30 cellular contexts compared by ENCODE assay signal in the genomic region with DNA sequence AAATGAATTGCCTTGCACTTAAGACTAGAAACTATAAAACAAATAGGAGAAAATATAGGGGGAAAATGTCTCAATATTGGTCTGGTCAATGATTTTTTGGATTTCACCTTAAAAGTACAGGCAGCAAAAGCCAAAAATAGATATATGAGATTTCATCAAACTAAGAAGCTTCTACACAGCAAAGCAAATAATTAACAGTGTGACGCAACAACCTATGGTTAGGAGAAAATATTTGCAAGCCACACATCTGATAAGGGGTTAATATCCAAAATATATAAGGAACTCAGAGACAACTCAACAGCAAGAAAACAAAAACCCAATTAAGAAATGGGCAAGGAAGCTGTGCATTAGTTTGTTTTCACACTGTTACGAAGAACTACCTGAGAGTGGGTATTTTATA.
"Had no signal": no experiment of that assay in that cellular context is flagged by ENCODE, and none has a peak within 500 bp of the region (broad histone marks: within the 10 kb centered on the region; RNA-seq: fewer than 3 reads in every experiment).

No MANE protein-coding gene starts in this region.

- H3K9me3 Mint-ChIP-seq: type B pancreatic cell had no signal

- H3K4me2 ChIP-seq: smooth muscle cell had no signal

- H3K4me3 ChIP-seq: pancreas, psoas muscle, skin epidermis, smooth muscle cell, spleen, suprapubic skin, testis, tibial artery, transverse colon, upper lobe of right lung, uterus had no signal

- H3K36me3 Mint-ChIP-seq: stimulated activated memory B cell treated with anti-CD40 and anti-IgM and Interleukin-4, amounts not matched to agents 10 μg/mL and 1 μg/mL and 100 μg/mL, for 72 hours; type B pancreatic cell had no signal

- H3K9me3 ChIP-seq: neutrophil, pancreas, testis, upper lobe of right lung had no signal

- H3K36me3 ChIP-seq: neutrophil, pancreas, spleen, suprapubic skin, tibial artery, transverse colon, upper lobe of right lung, uterus had no signal

- ATAC-seq: naive thymus-derived CD8-positive, alpha-beta T cell; natural killer cell treated with Interleukin-12 subunit alpha and Interleukin-12 subunit beta and Interleukin-15 and Interleukin-18, amount 100 ng/mL, for 72 hours; pancreas; psoas muscle; right cardiac atrium; sciatic nerve; stimulated activated memory B cell treated with anti-CD40 and anti-IgM and Interleukin-4, amounts not matched to agents 10 μg/mL and 1 μg/mL and 100 μg/mL, for 72 hours; stimulated activated naive CD8-positive, alpha-beta T cell treated with anti-CD3 and anti-CD28 coated beads, Interleukin-15, amount 100 ng/mL, for 72 hours; stimulated activated naive CD8-positive, alpha-beta T cell treated with anti-CD3 and anti-CD28 coated beads, Interleukin-15, Interleukin-2, amounts not matched to agents 100 U/mL and 50 U/mL, for 24 hours; upper lobe of right lung had no signal

- H3K27ac Mint-ChIP-seq: naive thymus-derived CD8-positive, alpha-beta T cell; natural killer cell treated with Interleukin-12 subunit alpha and Interleukin-12 subunit beta and Interleukin-15 and Interleukin-18, amount 100 ng/mL, for 72 hours; nephron progenitor cell; stimulated activated memory B cell treated with anti-CD40 and anti-IgM and Interleukin-4, amounts not matched to agents 10 μg/mL and 1 μg/mL and 100 μg/mL, for 72 hours; stimulated activated naive CD8-positive, alpha-beta T cell treated with anti-CD3 and anti-CD28 coated beads, Interleukin-15, amount 100 ng/mL, for 72 hours; type B pancreatic cell had no signal

- H3K27me3 Mint-ChIP-seq: stimulated activated memory B cell treated with anti-CD40 and anti-IgM and Interleukin-4, amounts not matched to agents 10 μg/mL and 1 μg/mL and 100 μg/mL, for 72 hours; type B pancreatic cell had no signal

- H3K27me3 ChIP-seq: neutrophil, pancreas, spleen, suprapubic skin, testis, tibial artery, transverse colon, upper lobe of right lung, uterus had no signal

- H3K4me1 Mint-ChIP-seq: nephron progenitor cell; neural crest cell; stimulated activated memory B cell treated with anti-CD40 and anti-IgM and Interleukin-4, amounts not matched to agents 10 μg/mL and 1 μg/mL and 100 μg/mL, for 72 hours; stimulated activated naive CD8-positive, alpha-beta T cell treated with anti-CD3 and anti-CD28 coated beads, Interleukin-15, amount 100 ng/mL, for 72 hours had no signal

- FAIRE-seq: pancreas had no signal

- H3K27ac ChIP-seq: neutrophil, pancreas, psoas muscle, skin epidermis, spleen, suprapubic skin, testis, tibial artery, transverse colon, upper lobe of right lung, uterus had no signal

- H3K4me3 Mint-ChIP-seq: naive thymus-derived CD8-positive, alpha-beta T cell; natural killer cell treated with Interleukin-12 subunit alpha and Interleukin-12 subunit beta and Interleukin-15 and Interleukin-18, amount 100 ng/mL, for 72 hours; nephron progenitor cell; neural crest cell; stimulated activated memory B cell treated with anti-CD40 and anti-IgM and Interleukin-4, amounts not matched to agents 10 μg/mL and 1 μg/mL and 100 μg/mL, for 72 hours; stimulated activated naive CD8-positive, alpha-beta T cell treated with anti-CD3 and anti-CD28 coated beads, Interleukin-15, amount 100 ng/mL, for 72 hours; type B pancreatic cell had no signal

- DNase-seq: naive thymus-derived CD8-positive, alpha-beta T cell; nephron progenitor cell; nucleus accumbens; pancreas; psoas muscle; right cardiac atrium; spleen; stimulated activated CD4-positive, alpha-beta T cell treated with anti-CD3 and anti-CD28 coated beads, Interleukin-12 subunit alpha, Interleukin-12 subunit beta, amount 100 ng/mL, for 4 hours; stimulated activated CD4-positive, alpha-beta T cell treated with anti-CD3 and anti-CD28 coated beads, Interleukin-1b, Interleukin-23, amount 100 ng/mL, for 48 hours; stimulated activated CD4-positive, alpha-beta T cell treated with anti-CD3 and anti-CD28 coated beads, Interleukin-4, amount 100 ng/mL, for 1 hour; stimulated activated CD4-positive, alpha-beta T cell treated with anti-CD3 and anti-CD28 coated beads, Interleukin-4, amount 100 ng/mL, for 4 hours; stimulated activated CD8-positive, alpha-beta memory T cell treated with anti-CD3 and anti-CD28 coated beads, Interleukin-4, amount 100 ng/mL, for 48 hours; stimulated activated naive CD4-positive, alpha-beta T cell; stimulated activated naive CD8-positive, alpha-beta T cell treated with anti-CD3 and anti-CD28 coated beads, Interleukin-15, amount 100 ng/mL, for 72 hours; stimulated activated naive CD8-positive, alpha-beta T cell treated with anti-CD3 and anti-CD28 coated beads, Interleukin-15, Interleukin-2, amounts not matched to agents 100 U/mL and 50 U/mL, for 24 hours; substantia nigra; testis; tibial artery; transverse colon; upper lobe of right lung; uterus had no signal

- H3K4me1 ChIP-seq: pancreas, psoas muscle, spleen, testis, tibial artery, transverse colon, upper lobe of right lung, uterus had no signal
